18 cellular contexts compared by ENCODE assay signal in genomic region chr1:46554236-46555080, GRCh38. TPM values are rescaled to one million over a fixed set of nuclear protein-coding genes. Genes with fewer than 3 reads are reported as not detected.
DNase-seq lines count a peak whose midpoint lies in the region; TF ChIP-seq lines count a peak whose summit lies in the region.
"Had no signal": no experiment of that assay in that cellular context is flagged by ENCODE, and none has a peak within 500 bp of the region (broad histone marks: within the 10 kb centered on the region; RNA-seq: fewer than 3 reads in every experiment).

No MANE protein-coding gene starts in this region.

- CTCF ChIA-PET in mammary epithelial cell (lab: Charles Lee; ENCODE audit: low non-redundant PET) = no interaction called here

- in situ Hi-C loops in GM13977 (cut with MboI; ENCODE audit: low pct_unique_long_range_greater_than_20kb, low sequenced_read_pairs, unreplicated experiment) = no loop called here
- in situ Hi-C loops in mammary epithelial cell (cut with MboI; ENCODE audit: low sequenced_read_pairs in 2 of 2) = no loop called here

- peak; percentile 25 to 59 for DNase-seq in NCI-H524 (lab: John Stamatoyannopoulos, UW)
- DNase-seq in NCI-H524 treated with DMSO at 0.1 percent for 48 hours (lab: John Stamatoyannopoulos, UW) = no peak
- DNase-seq in NCI-H1092 (lab: John Stamatoyannopoulos, UW) = peak; percentile 23
- peak; percentile 82 for DNase-seq in NCI-H69 (lab: John Stamatoyannopoulos, UW)
- DNase-seq in spleen = peak; percentile 55
- no peak for DNase-seq in GM13977 (ENCODE audit: low spot score)
- DNase-seq in mammary epithelial cell = no peak
- DNase-seq in NCI-H2081 treated with DMSO at 0.1 percent for 48 hours (lab: John Stamatoyannopoulos, UW) = no peak
- DNase-seq: AML-193; EL; NCI-H1694 treated with DMSO at 0.1 percent for 48 hours; NCI-H226; NK-92 treated with Interleukin-12 subunit alpha and Interleukin-12 subunit beta, amount 100 ng/mL, for 24 hours; SJCRH30; SW 1271 had no signal

- no peak overlapping the region for H3K4me2 ChIP-seq in mammary epithelial cell (ENCODE audit: insufficient read depth, low read depth, low read length)

- no peak overlapping the region for H3K9ac ChIP-seq in mammary epithelial cell (ENCODE audit: insufficient read depth, low read length)

- no peak overlapping the region for H3K27ac ChIP-seq in spleen
- no peak overlapping the region for H3K27ac ChIP-seq in mammary epithelial cell (ENCODE audit: insufficient read depth, low read depth, low read length)
- H3K27ac ChIP-seq: RWPE1, SJCRH30 had no signal

- TF ChIP-seq CTCF in spleen (IDR thresholded peaks at IDR 0.05 in 8 of 11, conservative IDR thresholded peaks at IDR 0.05 in 3 of 11) (no peak), GM13977 (IDR thresholded peaks at IDR 0.05; ENCODE audit: extremely low read depth, insufficient read depth, missing control alignments) (no peak), mammary epithelial cell (conservative IDR thresholded peaks at IDR 0.05 in 1 of 2, IDR thresholded peaks at IDR 0.05 in 1 of 2; ENCODE audit: extremely low read depth in 1 of 2, insufficient read depth in 1 of 2, low read depth in 1 of 2, low read length in 2 of 2) (no peak)

- H3K27me3 ChIP-seq in spleen (replicated peaks in 1 of 7) = peaks cover 0 to 24% (median 0%) of the 10 kb centered on the region in 7 donors
- no peaks in the 10 kb centered on the region for H3K27me3 ChIP-seq in mammary epithelial cell (ENCODE audit: insufficient read depth, low read length)
- H3K27me3 ChIP-seq: SJCRH30 had no signal

- dilution Hi-C loops in mammary epithelial cell (cut with HindIII; ENCODE audit: low sequenced_read_pairs) = no loop called here

- 75 to 90% (median 90%) methylated on average over 12 to 14 of the region's 14 CpGs for WGBS in spleen, 5 donors
- 85% methylated on average over 13 of the region's 14 CpGs for WGBS in mammary epithelial cell (ENCODE audit: low coverage, missing lambda C conversion rate)

- H3K36me3 ChIP-seq in spleen (peaks cover 0 to 25% (median 14%) of the 10 kb centered on the region in 6 donors), mammary epithelial cell (ENCODE audit: insufficient read depth, low read length) (no peaks in the 10 kb centered on the region)
- H3K36me3 ChIP-seq: SJCRH30 had no signal

- H3K79me2 ChIP-seq in mammary epithelial cell (ENCODE audit: insufficient read depth, low read length) = no peaks in the 10 kb centered on the region

- no peak for TF ChIP-seq POLR2A in spleen (IDR thresholded peaks at IDR 0.05)

- no TSS peak for BruUV-seq in mammary epithelial cell (replicated peaks; lab: Mats Ljungman, UMichigan)

- H3K9me3 ChIP-seq in spleen (no peaks in the 10 kb centered on the region), mammary epithelial cell (replicated peaks; ENCODE audit: insufficient read depth, low read length) (no peaks in the 10 kb centered on the region)
- H3K9me3 ChIP-seq: HAP-1, SJCRH30 had no signal

- peaks cover 0 to 8% (median 0%) of the 10 kb centered on the region in 6 donors for H3K4me1 ChIP-seq in spleen
- peaks cover 15% of the 10 kb centered on the region for H3K4me1 ChIP-seq in mammary epithelial cell (ENCODE audit: insufficient read depth, low read length)
- H3K4me1 ChIP-seq: SJCRH30 had no signal

- intact Hi-C loops in spleen (cut with DNase I; ENCODE audit: low total_unique reads) = no loop called here
- intact Hi-C loops in mammary epithelial cell (cut with micrococcal nuclease) = no loop called here

- no peak overlapping the region for H3K4me3 ChIP-seq in spleen
- no peak overlapping the region for H3K4me3 ChIP-seq in mammary epithelial cell (replicated peaks in 1 of 3; ENCODE audit: insufficient read depth in 1 of 3, low read depth in 2 of 3, low read length in 3 of 3)
- H3K4me3 ChIP-seq: HAP-1, SJCRH30 had no signal

- no peak overlapping the region for H2AFZ ChIP-seq in mammary epithelial cell (ENCODE audit: low read depth, low read length)

- no peaks in the 10 kb centered on the region for H4K20me1 ChIP-seq in mammary epithelial cell (ENCODE audit: insufficient read depth, low read length)

RNA-seq across cellular contexts. Expression of gene KNCN, which starts 3.0 kb away (rescaled TPM):
- total RNA-seq in spleen (not detected), mammary epithelial cell (not detected)
- polyA plus RNA-seq in spleen (not detected), mammary epithelial cell (not detected)
- polyA minus RNA-seq in mammary epithelial cell = not detected
- polyA plus RNA-seq: IgD-negative memory B cell had no signal

RNA-seq across cellular contexts. Expression of gene MKNK1, which starts 49.6 kb away (rescaled TPM):
- total RNA-seq in spleen (100 to 1,000 TPM in 5 of 7 donors, 10 to 100 TPM in 2; 67.3 to 169 (median 114) TPM), mammary epithelial cell (10 to 100 TPM; 21.7 to 50.0 TPM)
- polyA plus RNA-seq in spleen (10 to 100 TPM; 19.2 to 42.7 (median 35.6) TPM), mammary epithelial cell (35.0 TPM)
- 56.7 TPM for polyA minus RNA-seq in mammary epithelial cell

Comparison
In these comparisons a context has a peak if more than half of its experiments do, and no peak if none do; other contexts are left out.
1. DNase-seq: peak in NCI-H524 (2 of 2), NCI-H1092 (single experiment), NCI-H69 (single experiment) and spleen (single experiment); none in NCI-H524 treated with DMSO at 0.1 percent for 48 hours (single experiment), GM13977 (single experiment), mammary epithelial cell (single experiment) and NCI-H2081 treated with DMSO at 0.1 percent for 48 hours (single experiment).